ENCODE assay signal across 8 cellular contexts in the genomic region with DNA sequence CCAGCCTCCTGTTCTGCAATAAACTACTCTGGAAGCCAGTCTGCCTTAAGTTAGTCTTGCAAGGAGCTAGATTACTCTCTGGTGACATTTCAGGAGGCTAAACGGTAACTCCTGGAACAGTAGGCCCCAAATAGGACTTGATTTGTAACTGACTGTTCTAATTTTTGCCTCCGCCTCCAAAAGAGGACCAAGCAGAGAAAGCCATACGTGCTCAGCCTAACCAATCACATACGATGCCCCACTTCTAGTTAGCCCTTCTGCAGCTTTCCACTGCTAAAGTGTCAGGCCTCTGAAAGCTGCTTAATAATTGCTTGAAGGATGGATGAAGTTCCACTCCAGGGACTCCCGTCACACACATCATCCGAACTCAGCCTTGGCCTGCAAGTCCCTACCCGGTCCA. TPM values are rescaled to one million over a fixed set of nuclear protein-coding genes. Genes with fewer than 3 reads are reported as not detected.
A peak's percentile ranks its signal among the peaks of the same experiment; 100 is the strongest.
DNase-seq lines count a peak whose midpoint lies in the region; ATAC-seq, FAIRE-seq and TF ChIP-seq lines count a peak whose summit lies in the region.

No MANE protein-coding gene starts in this region.

- DNase-seq in LNCaP clone FGC (ENCODE audit: low read depth) (no peak), bronchial epithelial cell (ENCODE audit: low read depth) (peak; percentile 23), lung microvascular endothelial cell (ENCODE audit: low read depth in 2 of 2) (peak; percentile 38 to 39), upper lobe of right lung (no peak), globus pallidus (ENCODE audit: low spot score) (no peak)
- DNase-seq in stimulated activated CD4-positive, alpha-beta T cell treated with anti-CD3 and anti-CD28 coated beads, Interleukin-2, amount 100 ng/mL, for 48 hours = no peak

- ATAC-seq in upper lobe of right lung (no peak), HG03378 (IDR thresholded peaks at IDR 0.05; ENCODE audit: unreplicated experiment) (no peak)

- TF ChIP-seq CTCF in LNCaP clone FGC (IDR thresholded peaks at IDR 0.05; ENCODE audit: control insufficient read depth, extremely low read depth, insufficient read depth) (no peak), bronchial epithelial cell (IDR thresholded peaks at IDR 0.05; ENCODE audit: insufficient read depth, low read length, severe bottlenecking) (no peak), upper lobe of right lung (IDR thresholded peaks at IDR 0.05) (no peak)

- H3K27me3 ChIP-seq in BLaER1 treated with 17β-estradiol and CSF1 and Interleukin-3, amounts not matched to agents 10 nM and 100 nM = peaks cover 1 to 30% (median 10%) of the 10 kb centered on the region in 11 experiments; a peak in 19 of 22 replicates
- H3K27me3 ChIP-seq in bronchial epithelial cell (ENCODE audit: control insufficient read depth, insufficient read depth, low read length) (no peaks in the 10 kb centered on the region), upper lobe of right lung (no peaks in the 10 kb centered on the region)

- peak overlapping the region; percentile 85 to 92 (median 89) for H3K9ac ChIP-seq in BLaER1 treated with 17β-estradiol and CSF1 and Interleukin-3, amounts not matched to agents 10 nM and 100 nM

- peak; percentile 60 for FAIRE-seq in bronchial epithelial cell (lab: Jason Lieb, UNC)

- H3K4me1 ChIP-seq in BLaER1 treated with 17β-estradiol and CSF1 and Interleukin-3, amounts not matched to agents 10 nM and 100 nM = peaks cover 18 to 25% (median 20%) of the 10 kb centered on the region in 10 experiments
- peaks cover 21% of the 10 kb centered on the region for H3K4me1 ChIP-seq in upper lobe of right lung

- peaks cover 0 to 40% (median 6%) of the 10 kb centered on the region in 11 experiments; a peak in 9 of 22 replicates for H4K20me1 ChIP-seq in BLaER1 treated with 17β-estradiol and CSF1 and Interleukin-3, amounts not matched to agents 10 nM and 100 nM

- peak overlapping the region; percentile 74 to 90 (median 85) for H3K27ac ChIP-seq in BLaER1 treated with 17β-estradiol and CSF1 and Interleukin-3, amounts not matched to agents 10 nM and 100 nM
- peak overlapping the region; percentile 83 for H3K27ac ChIP-seq in upper lobe of right lung

- intact Hi-C loops in upper lobe of right lung (cut with DNase I) = no loop called here

- peak overlapping the region; percentile 79 to 91 (median 88) for H3K4me3 ChIP-seq in BLaER1 treated with 17β-estradiol and CSF1 and Interleukin-3, amounts not matched to agents 10 nM and 100 nM
- H3K4me3 ChIP-seq in LNCaP clone FGC (ENCODE audit: low read depth, low read length) (peak overlapping the region; percentile 94), bronchial epithelial cell (ENCODE audit: low read depth, low read length) (peak overlapping the region; percentile 94), upper lobe of right lung (peak overlapping the region; percentile 95)

- H3K9me3 ChIP-seq in BLaER1 treated with 17β-estradiol and CSF1 and Interleukin-3, amounts not matched to agents 10 nM and 100 nM (replicated peaks in 1 of 11) = no peaks in the 10 kb centered on the region
- no peaks in the 10 kb centered on the region for H3K9me3 ChIP-seq in upper lobe of right lung

- H3K36me3 ChIP-seq in BLaER1 treated with 17β-estradiol and CSF1 and Interleukin-3, amounts not matched to agents 10 nM and 100 nM = peaks cover 21 to 30% (median 24%) of the 10 kb centered on the region in 11 experiments
- H3K36me3 ChIP-seq in bronchial epithelial cell (ENCODE audit: control insufficient read depth, insufficient read depth, low read length) = peaks cover 8% of the 10 kb centered on the region
- peaks cover 22% of the 10 kb centered on the region for H3K36me3 ChIP-seq in upper lobe of right lung

- peak overlapping the region; percentile 79 to 95 (median 90) for H3K4me2 ChIP-seq in BLaER1 treated with 17β-estradiol and CSF1 and Interleukin-3, amounts not matched to agents 10 nM and 100 nM

RNA-seq across cellular contexts. Expression of gene ZNF805, which starts 0.7 kb away (rescaled TPM):
- 21.9 and 27.9 TPM in 2 replicates for total RNA-seq in bronchial epithelial cell
- 14.8 and 32.7 TPM in 2 replicates for total RNA-seq in lung microvascular endothelial cell
- total RNA-seq in upper lobe of right lung = 14.6 TPM

RNA-seq across cellular contexts. Expression of gene AURKC, which starts 10.4 kb away (rescaled TPM):
- total RNA-seq in bronchial epithelial cell = 1.3 and 1.6 TPM in 2 replicates
- 0.20 and 0.87 TPM in 2 replicates for total RNA-seq in lung microvascular endothelial cell
- total RNA-seq in upper lobe of right lung = 0.87 TPM

RNA-seq across cellular contexts. Expression of gene ZNF460, which starts 39.1 kb away (rescaled TPM):
- total RNA-seq in bronchial epithelial cell (126 and 131 TPM in 2 replicates), lung microvascular endothelial cell (27.9 and 63.1 TPM in 2 replicates), upper lobe of right lung (54.5 TPM)

RNA-seq across cellular contexts. Expression of gene ZNF264, which starts 49.9 kb away (rescaled TPM):
- total RNA-seq in bronchial epithelial cell = 43.1 and 46.1 TPM in 2 replicates
- 7.6 and 14.7 TPM in 2 replicates for total RNA-seq in lung microvascular endothelial cell
- total RNA-seq in upper lobe of right lung = 36.1 TPM

Comparison
In these comparisons a context has a peak if more than half of its experiments do, and no peak if none do; other contexts are left out.
1. DNase-seq: peak in bronchial epithelial cell (single experiment) and lung microvascular endothelial cell (2 of 2); none in LNCaP clone FGC (single experiment), upper lobe of right lung (single experiment), globus pallidus (single experiment) and stimulated activated CD4-positive, alpha-beta T cell treated with anti-CD3 and anti-CD28 coated beads, Interleukin-2, amount 100 ng/mL, for 48 hours (0 of 2).
2. Peak in every context shown above with its lines, with median percentiles within 50 percentile points of each other: H3K4me3 ChIP-seq.